10 cellular contexts compared by ENCODE assay signal in the genomic region with DNA sequence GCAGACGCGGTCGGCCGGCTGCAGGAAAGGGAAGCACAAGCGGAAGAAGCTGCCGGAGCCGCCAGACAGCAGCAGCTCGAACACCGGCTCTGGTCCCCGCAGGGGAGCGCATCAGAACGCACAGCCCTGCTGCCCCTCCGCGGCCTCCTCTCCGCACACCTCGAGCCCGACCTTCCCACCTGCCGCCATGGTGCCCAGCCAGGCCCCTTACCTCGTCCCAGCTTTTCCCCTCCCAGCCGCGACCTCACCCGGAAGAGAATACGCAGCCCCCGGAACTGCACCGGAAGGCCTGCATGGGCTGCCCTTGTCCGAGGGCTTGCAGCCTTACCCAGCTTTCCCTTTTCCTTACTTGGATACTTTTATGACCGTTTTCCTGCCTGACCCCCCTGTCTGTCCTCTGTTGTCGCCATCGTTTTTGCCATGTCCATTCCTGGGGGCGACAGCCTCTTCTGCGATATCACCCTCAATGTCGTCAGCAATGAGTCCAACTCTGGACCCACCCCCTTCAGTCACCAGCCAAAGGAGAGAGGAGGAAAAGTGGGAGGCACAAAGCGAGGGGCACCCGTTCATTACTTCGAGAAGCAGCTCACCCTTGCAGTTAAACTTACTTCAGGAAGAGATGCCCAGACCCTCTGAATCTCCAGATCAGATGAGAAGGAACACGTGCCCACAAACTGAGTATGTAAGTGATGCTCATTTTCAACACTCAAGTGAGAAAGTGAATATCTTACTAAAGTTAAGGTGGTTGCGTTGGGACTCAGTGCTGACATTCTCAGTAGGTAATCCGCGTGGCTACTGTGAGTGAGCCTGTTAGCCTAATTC. TPM values are rescaled to one million over a fixed set of nuclear protein-coding genes. Genes with fewer than 3 reads are reported as not detected.
DNase-seq lines count a peak whose midpoint lies in the region; ATAC-seq and TF ChIP-seq lines count a peak whose summit lies in the region.
"Had no signal": no experiment of that assay in that cellular context is flagged by ENCODE, and none has a peak within 500 bp of the region (broad histone marks: within the 10 kb centered on the region; RNA-seq: fewer than 3 reads in every experiment).

No MANE protein-coding gene starts in this region.

- CTCF ChIA-PET in IMR-90 (lab: Yijun Ruan, JAX), result no interaction called here

- no peak overlapping the region for H4K91ac ChIP-seq in IMR-90 (ENCODE audit: insufficient read depth, low read depth, low read length)

- H3K4me3 ChIP-seq in IMR-90 (ENCODE audit: insufficient read depth, low read depth, low read length), result peak overlapping the region; percentile 27; the same call in 1 of the 2 replicates
- H3K4me3 ChIP-seq in fibroblast of the aortic adventitia (ENCODE audit: low read depth, low read length), result peak overlapping the region; percentile 25
- H3K4me3 ChIP-seq: lung, thyroid gland had no signal

- no peaks in the 10 kb centered on the region for H3K27me3 ChIP-seq in IMR-90 (ENCODE audit: control insufficient read depth, insufficient read depth, low read length)
- H3K27me3 ChIP-seq: thyroid gland had no signal

- TF ChIP-seq CTCF in IMR-90 (conservative IDR thresholded peaks at IDR 0.05; ENCODE audit: low read depth, low read length), result no peak
- TF ChIP-seq CTCF in fibroblast of the aortic adventitia (IDR thresholded peaks at IDR 0.05; ENCODE audit: insufficient read depth, low read length), result no peak

- no peak overlapping the region for H2AFZ ChIP-seq in IMR-90 (replicated peaks; ENCODE audit: low read length, poor library complexity)

- H3K4me1 ChIP-seq in IMR-90 (ENCODE audit: control insufficient read depth, insufficient read depth, low read length), result no peaks in the 10 kb centered on the region
- H3K4me1 ChIP-seq: thyroid gland had no signal

- peak; percentile 74 for ATAC-seq in IMR-90 (ENCODE audit: low read depth)

- dilution Hi-C loops in IMR-90 (cut with HindIII; ENCODE audit: low sequenced_read_pairs, unreplicated experiment), result no loop called here

- no peaks in the 10 kb centered on the region for H4K20me1 ChIP-seq in IMR-90 (ENCODE audit: insufficient read depth, low read length)

- H3K4me2 ChIP-seq in IMR-90 (ENCODE audit: low read depth, low read length), result no peak overlapping the region

- H2BK120ac ChIP-seq in IMR-90 (ENCODE audit: low read depth, low read length), result no peak overlapping the region

- H3K9me3 ChIP-seq in IMR-90 (ENCODE audit: control insufficient read depth, insufficient read depth, low read length), result no peaks in the 10 kb centered on the region
- H3K9me3 ChIP-seq: thyroid gland had no signal

- no peak overlapping the region for H3K4ac ChIP-seq in IMR-90 (ENCODE audit: low read depth, low read length)

- TSS peak; percentile 41 for BruUV-seq in IMR-90 (replicated peaks; lab: Mats Ljungman, UMichigan)

- no peak overlapping the region for H3K56ac ChIP-seq in IMR-90 (ENCODE audit: extremely low read depth, insufficient read depth, low read length)

- H3K14ac ChIP-seq in IMR-90 (replicated peaks; ENCODE audit: low read depth, low read length), result no peak overlapping the region

- TF ChIP-seq RAD21 in IMR-90 (IDR thresholded peaks at IDR 0.05; ENCODE audit: low read length), result no peak

- TF ChIP-seq POLR2A in IMR-90 (IDR thresholded peaks at IDR 0.05; ENCODE audit: low read depth, low read length), result no peak

- H3K9me1 ChIP-seq in IMR-90 (ENCODE audit: insufficient read depth, low read length), result no peaks in the 10 kb centered on the region

- DNase-seq in IMR-90 (no peak), activated T-cell treated with anti-CD3 and anti-CD28 coated beads for 24 hours (ENCODE audit: low read depth) (peak; percentile 14), fibroblast of the aortic adventitia (ENCODE audit: low read depth) (no peak), DMS53 treated with DMSO at 0.1 percent for 48 hours (lab: John Stamatoyannopoulos, UW; ENCODE audit: unreplicated experiment) (no peak), NCI-H1092 treated with DMSO at 0.1 percent for 48 hours (lab: John Stamatoyannopoulos, UW) (no peak), MV-4-11 (lab: John Stamatoyannopoulos, UW) (no peak), NCI-H774 (lab: John Stamatoyannopoulos, UW) (no peak)
- peak; percentile 7 to 15 for DNase-seq in stimulated activated CD8-positive, alpha-beta memory T cell treated with anti-CD3 and anti-CD28 coated beads, Interleukin-7, amount 100 ng/mL, for 1 hour (ENCODE audit: low read depth in 2 of 2)

- in situ Hi-C loops in IMR-90 (cut with MboI; ENCODE audit: low sequenced_read_pairs), result no loop called here

- peaks cover 15% of the 10 kb centered on the region for H3K36me3 ChIP-seq in IMR-90 (ENCODE audit: control insufficient read depth, insufficient read depth, low read length)

- intact Hi-C loops in IMR-90 (cut with micrococcal nuclease), result no loop called here

- no peak overlapping the region for H2BK15ac ChIP-seq in IMR-90 (ENCODE audit: low read depth, low read length)

- H3K79me1 ChIP-seq in IMR-90 (ENCODE audit: low read depth in 1 of 2, low read length in 2 of 2), result no peaks in the 10 kb centered on the region

- H3K18ac ChIP-seq in IMR-90 (ENCODE audit: low read depth, low read length), result no peak overlapping the region

- WGBS in IMR-90 (ENCODE audit: extremely low coverage in 2 of 2, insufficient read length in 1 of 2), 2 experiments, result 84% methylated on average over 24 of the region's 39 CpGs; no CpG with 5 or more reads in 1 of the 2 experiments

- no peak overlapping the region for H3K23ac ChIP-seq in IMR-90 (ENCODE audit: low read depth, low read length)

- H4K5ac ChIP-seq in IMR-90 (ENCODE audit: low read depth, low read length), result no peak overlapping the region; the same call in 1 of the 2 replicates

- no peak overlapping the region for H2BK20ac ChIP-seq in IMR-90 (ENCODE audit: low read depth, low read length)

- H4K8ac ChIP-seq in IMR-90 (ENCODE audit: low read depth in 2 of 2, low read length in 2 of 2), result peak overlapping the region; percentile 49 to 76; a peak in 2 of 4 replicates

- H3K27ac ChIP-seq in IMR-90 (ENCODE audit: insufficient read depth, low read length), result no peak overlapping the region
- H3K27ac ChIP-seq: thyroid gland had no signal

- no peak overlapping the region for H2AK5ac ChIP-seq in IMR-90 (ENCODE audit: low read depth, low read length)

- no peak overlapping the region for H2BK5ac ChIP-seq in IMR-90 (ENCODE audit: low read depth, low read length, poor library complexity, severe bottlenecking)

- H2AK9ac ChIP-seq in IMR-90 (replicated peaks; ENCODE audit: low read depth, low read length, poor library complexity), result no peak overlapping the region

- H3K9ac ChIP-seq in IMR-90 (ENCODE audit: low read depth, low read length), result no peak overlapping the region

- POLR2A ChIA-PET in IMR-90 (lab: Charles Lee; ENCODE audit: unreplicated experiment), result interaction anchor here (0.7 kb wide), 1 partner anchor 86 kb away, joined by 3 read pairs; no protein-coding TSS in a partner anchor

TF ChIP-seq in IMR-90, 13 proteins besides CTCF, POLR2A, EP300 and RAD21 (continues in another document):
- TF ChIP-seq MAFK (IDR thresholded peaks at IDR 0.05; ENCODE audit: low read depth, low read length) (no peak), FOS (IDR thresholded peaks at IDR 0.05; ENCODE audit: low read depth, low read length) (no peak), CHD1 (IDR thresholded peaks at IDR 0.05; ENCODE audit: low read depth, low read length) (no peak), CEBPB (IDR thresholded peaks at IDR 0.05; ENCODE audit: low read depth, low read length) (no peak), MXI1 (IDR thresholded peaks at IDR 0.05; ENCODE audit: borderline replicate concordance, low read depth, low read length) (no peak), SMC3 (IDR thresholded peaks at IDR 0.05; ENCODE audit: low read depth, low read length) (no peak), NFE2L2 (IDR thresholded peaks at IDR 0.05; ENCODE audit: low read depth, low read length) (no peak), MAZ (IDR thresholded peaks at IDR 0.05; ENCODE audit: borderline replicate concordance, low read depth, low read length) (no peak), RCOR1 (IDR thresholded peaks at IDR 0.05; ENCODE audit: insufficient replicate concordance, low read length) (no peak), RFX5 (IDR thresholded peaks at IDR 0.05; ENCODE audit: low read depth, low read length) (no peak), BHLHE40 (IDR thresholded peaks at IDR 0.05; ENCODE audit: low read depth, low read length) (no peak)
- TF ChIP-seq, protein P1, sequence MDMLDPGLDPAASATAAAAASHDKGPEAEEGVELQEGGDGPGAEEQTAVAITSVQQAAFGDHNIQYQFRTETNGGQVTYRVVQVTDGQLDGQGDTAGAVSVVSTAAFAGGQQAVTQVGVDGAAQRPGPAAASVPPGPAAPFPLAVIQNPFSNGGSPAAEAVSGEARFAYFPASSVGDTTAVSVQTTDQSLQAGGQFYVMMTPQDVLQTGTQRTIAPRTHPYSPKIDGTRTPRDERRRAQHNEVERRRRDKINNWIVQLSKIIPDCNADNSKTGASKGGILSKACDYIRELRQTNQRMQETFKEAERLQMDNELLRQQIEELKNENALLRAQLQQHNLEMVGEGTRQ (IDR thresholded peaks at IDR 0.05; ENCODE audit: low read depth, low read length), result no peak

RNA-seq across cellular contexts. Expression of a gene that starts 25.5 kb away (rescaled TPM):
- total RNA-seq in IMR-90 (2012; rRNA removed) (not detected in 2 replicates), fibroblast of the aortic adventitia (ENCODE audit: low replicate concordance) (not detected in 2 replicates)
- not detected in 2 replicates for polyA plus RNA-seq in IMR-90 (2012; rRNA removed)
- not detected in 2 replicates for polyA plus RNA-seq in IMR-90 (2012; cell fraction: cytosol; rRNA removed)
- polyA plus RNA-seq in IMR-90 (2012; cell fraction: nucleus; rRNA removed; ENCODE audit: low replicate concordance), result not detected in 2 replicates
- total RNA-seq: thyroid gland had no signal

RNA-seq across cellular contexts. Expression of a gene that starts 43.3 kb away (rescaled TPM):
- total RNA-seq in IMR-90 (2012; rRNA removed), result 3.4 and 3.6 TPM in 2 replicates
- 4.2 and 4.8 TPM in 2 replicates for polyA plus RNA-seq in IMR-90 (2012; rRNA removed)
- 1.7 and 2.7 TPM in 2 replicates for polyA plus RNA-seq in IMR-90 (2012; cell fraction: cytosol; rRNA removed)
- polyA plus RNA-seq in IMR-90 (2012; cell fraction: nucleus; rRNA removed; ENCODE audit: low replicate concordance), result 5.8 and 10.9 TPM in 2 replicates
- 27.1 and 35.5 TPM in 2 replicates for total RNA-seq in fibroblast of the aortic adventitia (ENCODE audit: low replicate concordance)

RNA-seq across cellular contexts. Expression of a gene that starts 56.2 kb away (rescaled TPM):
- 280 and 354 TPM in 2 replicates for total RNA-seq in IMR-90 (2012; rRNA removed)
- polyA plus RNA-seq in IMR-90 (2012; rRNA removed), result 88.0 and 99.1 TPM in 2 replicates
- 26.1 and 32.5 TPM in 2 replicates for polyA plus RNA-seq in IMR-90 (2012; cell fraction: cytosol; rRNA removed)
- polyA plus RNA-seq in IMR-90 (2012; cell fraction: nucleus; rRNA removed; ENCODE audit: low replicate concordance), result 7.1 and 46.0 TPM in 2 replicates
- 37.2 and 135 TPM in 2 replicates for total RNA-seq in fibroblast of the aortic adventitia (ENCODE audit: low replicate concordance)

Comparison
In these comparisons a context has a peak if more than half of its experiments do, and no peak if none do; other contexts are left out.
1. DNase-seq: peak in activated T-cell treated with anti-CD3 and anti-CD28 coated beads for 24 hours (single experiment) and stimulated activated CD8-positive, alpha-beta memory T cell treated with anti-CD3 and anti-CD28 coated beads, Interleukin-7, amount 100 ng/mL, for 1 hour (2 of 2); none in IMR-90 (single experiment), fibroblast of the aortic adventitia (single experiment), DMS53 treated with DMSO at 0.1 percent for 48 hours (single experiment), NCI-H1092 treated with DMSO at 0.1 percent for 48 hours (single experiment), MV-4-11 (single experiment) and NCI-H774 (single experiment).